1 cellular context compared by ENCODE assay signal in genomic region chr1:25506566-25507463, GRCh38.
A peak's percentile ranks its signal among the peaks of the same experiment; 100 is the strongest.
TF ChIP-seq lines count a peak whose summit lies in the region.

No MANE protein-coding gene starts in this region.

TF ChIP-seq in H1, 55 proteins besides CTCF, POLR2A, EP300 and RAD21:
- 0 out of 2 replicates have a peak, but pooled peaks have one; percentile 64 for TF ChIP-seq YY1 (IDR thresholded peaks at IDR 0.05; ENCODE audit: low read depth, low read length)
TF ChIP-seq in H1: peak in this region for 1; not testable (repeated sequence) for 54.
